Comparison of ENCODE assay signal across 10 cellular contexts in genomic region chrX:154732421-154733071, GRCh38. TPM values are rescaled to one million over a fixed set of nuclear protein-coding genes. Genes with fewer than 3 reads are reported as not detected.
DNase-seq lines count a peak whose midpoint lies in the region; ATAC-seq and TF ChIP-seq lines count a peak whose summit lies in the region.
"Had no signal": no experiment of that assay in that cellular context is flagged by ENCODE, and none has a peak within 500 bp of the region (broad histone marks: within the 10 kb centered on the region; RNA-seq: fewer than 3 reads in every experiment).

No MANE protein-coding gene starts in this region.

- DNase-seq in ELF-1 (ENCODE audit: low read depth, low spot score) (peak; percentile 20), MV-4-11 (lab: John Stamatoyannopoulos, UW) (peak; percentile 48), choroid plexus epithelial cell (ENCODE audit: low read depth) (peak; percentile 72), sigmoid colon (no peak), mesothelial cell of epicardium (ENCODE audit: low spot score in 2 of 2, unreplicated experiment in 2 of 2) (no peak), midbrain (lab: John Stamatoyannopoulos, UW) (no peak), caudate nucleus (lab: John Stamatoyannopoulos, UW) (no peak)
- DNase-seq: activated CD4-positive, CD25-positive, alpha-beta regulatory T cell; NCI-H1436 treated with DMSO at 0.1 percent for 48 hours had no signal

- TF ChIP-seq CTCF in choroid plexus epithelial cell (conservative IDR thresholded peaks at IDR 0.05; ENCODE audit: low read depth, low read length) (no peak), sigmoid colon (IDR thresholded peaks at IDR 0.05) (no peak), mesothelial cell of epicardium (IDR thresholded peaks at IDR 0.05; ENCODE audit: unreplicated experiment) (no peak)

- no peak for TF ChIP-seq POLR2A in sigmoid colon (IDR thresholded peaks at IDR 0.05)

- no peaks in the 10 kb centered on the region for H3K36me3 Mint-ChIP-seq in mesothelial cell of epicardium

- no peak for ATAC-seq in HG03280 (IDR thresholded peaks at IDR 0.05; ENCODE audit: unreplicated experiment)

- H3K27me3 Mint-ChIP-seq in mesothelial cell of epicardium (ENCODE audit: low read depth), result no peaks in the 10 kb centered on the region

- no peaks in the 10 kb centered on the region for H3K27me3 ChIP-seq in sigmoid colon

- WGBS in sigmoid colon, 2 donors, result 44 to 51% methylated on average over 5 of the region's 5 CpGs

- H3K4me3 ChIP-seq in choroid plexus epithelial cell (ENCODE audit: low read depth, low read length), result no peak overlapping the region
- H3K4me3 ChIP-seq in sigmoid colon, result no peak overlapping the region

- peaks cover 0 to 97% (median 91%) of the 10 kb centered on the region in 4 donors for H3K4me1 ChIP-seq in sigmoid colon

- no peaks in the 10 kb centered on the region for H3K36me3 ChIP-seq in sigmoid colon

- H3K9me3 Mint-ChIP-seq in mesothelial cell of epicardium, result peaks cover 18% of the 10 kb centered on the region

- intact Hi-C loops in sigmoid colon (cut with DNase I), result no loop called here

- peak overlapping the region; percentile 39 to 83 (median 81) for H3K27ac ChIP-seq in sigmoid colon
- H3K27ac ChIP-seq in caudate nucleus (ENCODE audit: low read depth, low read length), result no peak overlapping the region

- TF ChIP-seq EP300 in sigmoid colon (IDR thresholded peaks at IDR 0.05), result no peak

- peaks cover 10% of the 10 kb centered on the region for H3K4me1 Mint-ChIP-seq in mesothelial cell of epicardium

- no peaks in the 10 kb centered on the region for H3K9me3 ChIP-seq in sigmoid colon

- no peak overlapping the region for H3K27ac Mint-ChIP-seq in mesothelial cell of epicardium

- no peak overlapping the region for H3K4me3 Mint-ChIP-seq in mesothelial cell of epicardium

RNA-seq across cellular contexts. Expression of gene GAB3, which starts 18.3 kb away (rescaled TPM):
- total RNA-seq in sigmoid colon (1 to 10 TPM; 2.0 to 5.5 (median 4.1) TPM), mesothelial cell of epicardium (0.29 to 0.67 TPM (median 0.38 TPM) in 3 replicates)
- 1 to 10 TPM in 1 of 3 donors, under 1 TPM in 2; 0.46 to 2.5 (median 0.60) TPM for polyA plus RNA-seq in sigmoid colon

RNA-seq across cellular contexts. Expression of gene DKC1, which starts 30.1 kb away (rescaled TPM):
- 10 to 100 TPM; 18.2 to 38.8 (median 19.2) TPM for total RNA-seq in sigmoid colon
- 10 to 100 TPM; 19.7 to 47.5 (median 24.0) TPM for polyA plus RNA-seq in sigmoid colon
- 61.4 to 66.2 TPM (median 64.2 TPM) in 3 replicates for total RNA-seq in mesothelial cell of epicardium

Comparison
In these comparisons a context has a peak if more than half of its experiments do, and no peak if none do; other contexts are left out.
1. DNase-seq: peak in ELF-1 (single experiment), MV-4-11 (single experiment) and choroid plexus epithelial cell (single experiment); none in sigmoid colon (single experiment), mesothelial cell of epicardium (0 of 2), midbrain (single experiment) and caudate nucleus (0 of 61).